In the genomic region with DNA sequence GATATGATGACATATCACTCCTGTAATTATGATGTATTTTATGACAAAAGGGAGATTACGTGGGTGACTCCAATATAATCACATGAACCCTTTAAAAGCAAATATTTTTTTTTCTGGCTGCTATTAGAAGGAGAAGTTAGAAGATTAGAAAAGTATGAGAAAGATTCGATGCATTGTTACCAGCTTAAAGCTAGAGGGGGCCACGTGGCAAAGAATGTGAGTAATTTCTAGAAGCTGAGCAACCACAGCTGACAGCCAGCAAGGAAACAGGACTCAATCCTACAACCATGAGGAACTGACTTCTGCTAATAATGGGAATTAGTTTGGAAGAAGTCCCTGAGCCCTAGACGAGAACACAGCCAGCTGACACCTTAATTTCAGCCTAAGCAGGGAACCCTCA, we compare ENCODE assay signal across 1 cellular context.
TF ChIP-seq lines count a peak whose summit lies in the region.

No MANE protein-coding gene starts in this region.

TF ChIP-seq in H1, 55 proteins besides CTCF, POLR2A, EP300 and RAD21 (continued from another document):
- TF ChIP-seq CHD7 (IDR thresholded peaks at IDR 0.05; ENCODE audit: insufficient replicate concordance, low read length) (no peak), TBP (IDR thresholded peaks at IDR 0.05; ENCODE audit: low read depth, low read length) (no peak), SP4 (IDR thresholded peaks at IDR 0.05; ENCODE audit: low read length) (no peak)
